ENCODE assay signal across 8 cellular contexts in genomic region chrX:53422091-53422914, GRCh38. TPM values are rescaled to one million over a fixed set of nuclear protein-coding genes. Genes with fewer than 3 reads are reported as not detected.
DNase-seq lines count a peak whose midpoint lies in the region; ATAC-seq, FAIRE-seq and TF ChIP-seq lines count a peak whose summit lies in the region.

Gene RIBC1, plus strand, starts transcription at chrX:53422873. Its CDS starts 3,404 bp downstream, at chrX:53426277.
Gene SMC1A, minus strand, starts transcription at chrX:53422654. Its CDS starts 54 bp downstream, at chrX:53422600.

- peaks cover 16% of the 10 kb centered on the region for H3K36me3 Mint-ChIP-seq in Caco-2 (ENCODE audit: insufficient read depth, unreplicated experiment)
- peaks cover 20% of the 10 kb centered on the region for H3K36me3 Mint-ChIP-seq in activated CD8-positive, alpha-beta memory T cell treated with anti-CD3 and anti-CD28 coated beads, Interleukin-2, amount 10 ng/mL, durations not matched to agents 7 days and 5 days
- peaks cover 15% of the 10 kb centered on the region for H3K36me3 Mint-ChIP-seq in effector memory CD8-positive, alpha-beta T cell (ENCODE audit: insufficient read depth)

- H3K4me1 Mint-ChIP-seq in Caco-2 (ENCODE audit: low read depth, unreplicated experiment), result peaks cover 6% of the 10 kb centered on the region
- H3K4me1 Mint-ChIP-seq in activated CD8-positive, alpha-beta memory T cell treated with anti-CD3 and anti-CD28 coated beads, Interleukin-2, amount 10 ng/mL, durations not matched to agents 7 days and 5 days, result peaks cover 28% of the 10 kb centered on the region
- H3K4me1 Mint-ChIP-seq in effector memory CD8-positive, alpha-beta T cell (ENCODE audit: low read depth in 2 of 2), result peaks cover 17 to 25% of the 10 kb centered on the region in 2 donors

- H3K27me3 Mint-ChIP-seq in Caco-2 (ENCODE audit: insufficient read depth, unreplicated experiment), result no peaks in the 10 kb centered on the region
- no peaks in the 10 kb centered on the region for H3K27me3 Mint-ChIP-seq in activated CD8-positive, alpha-beta memory T cell treated with anti-CD3 and anti-CD28 coated beads, Interleukin-2, amount 10 ng/mL, durations not matched to agents 7 days and 5 days
- no peaks in the 10 kb centered on the region for H3K27me3 Mint-ChIP-seq in effector memory CD8-positive, alpha-beta T cell

- H3K27ac Mint-ChIP-seq in Caco-2 (ENCODE audit: unreplicated experiment), result peak within 1 kb of the TSS; percentile 98
- H3K27ac Mint-ChIP-seq in activated CD8-positive, alpha-beta memory T cell treated with anti-CD3 and anti-CD28 coated beads, Interleukin-2, amount 10 ng/mL, durations not matched to agents 7 days and 5 days, result peak within 1 kb of the TSS; percentile 93
- peak within 1 kb of the TSS; percentile 96 to 99 for H3K27ac Mint-ChIP-seq in effector memory CD8-positive, alpha-beta T cell

- no peaks in the 10 kb centered on the region for H3K27me3 ChIP-seq in Caco-2 (replicated peaks; ENCODE audit: control insufficient read depth, insufficient read depth, low read length)

- peak; percentile 78 for FAIRE-seq in HTR-8/SVneo (lab: Jason Lieb, UNC)

- H3K4me1 ChIP-seq in Caco-2, result 0 out of 2 replicates have a peak, but pooled peaks cover 4% of the 10 kb centered on the region

- intact Hi-C loops in Caco-2 (cut with micrococcal nuclease; ENCODE audit: unreplicated experiment), result loop anchor here (1.0 to 2.0 kb wide), 2 partner anchors 12 to 18 kb away; partner anchors contain the start of gene HSD17B10

- ATAC-seq in GM21381 (IDR thresholded peaks at IDR 0.05; ENCODE audit: unreplicated experiment), result peak; percentile 93
- peak; percentile 89 for ATAC-seq in activated CD8-positive, alpha-beta memory T cell treated with anti-CD3 and anti-CD28 coated beads, Interleukin-2, amount 10 ng/mL, durations not matched to agents 7 days and 5 days
- peak; percentile 86 for ATAC-seq in effector memory CD8-positive, alpha-beta T cell (replicated peaks)

- H3K9me3 Mint-ChIP-seq in Caco-2 (ENCODE audit: unreplicated experiment), result no peaks in the 10 kb centered on the region
- no peaks in the 10 kb centered on the region for H3K9me3 Mint-ChIP-seq in activated CD8-positive, alpha-beta memory T cell treated with anti-CD3 and anti-CD28 coated beads, Interleukin-2, amount 10 ng/mL, durations not matched to agents 7 days and 5 days (ENCODE audit: low read depth)
- no peaks in the 10 kb centered on the region for H3K9me3 Mint-ChIP-seq in effector memory CD8-positive, alpha-beta T cell

- POLR2A ChIA-PET in Caco-2 (lab: Charles Lee), result interaction anchor here (0.6 to 1.3 kb wide), 10 partner anchors 11 to 262 kb away, joined by 3 to 4 read pairs (median 4); partner anchors contain the start of gene KDM5C

- no peak for TF ChIP-seq CTCF in Caco-2 (IDR thresholded peaks at IDR 0.05; ENCODE audit: insufficient read depth in 1 of 2, low read depth in 1 of 2, low read length in 1 of 2, severe bottlenecking in 1 of 2, unreplicated experiment in 1 of 2)

- peak within 1 kb of the TSS; percentile 83 for H3K4me3 Mint-ChIP-seq in Caco-2 (ENCODE audit: unreplicated experiment)
- H3K4me3 Mint-ChIP-seq in activated CD8-positive, alpha-beta memory T cell treated with anti-CD3 and anti-CD28 coated beads, Interleukin-2, amount 10 ng/mL, durations not matched to agents 7 days and 5 days, result peak within 1 kb of the TSS; percentile 92
- peak within 1 kb of the TSS; percentile 84 to 94 for H3K4me3 Mint-ChIP-seq in effector memory CD8-positive, alpha-beta T cell

- no peaks in the 10 kb centered on the region for H3K9me3 ChIP-seq in Caco-2

- DNase-seq in Caco-2 (peak; percentile 96), HTR-8/SVneo (ENCODE audit: insufficient read length, low spot score) (peak; percentile 85), NOMO-1 treated with DMSO at 0.1 percent for 48 hours (lab: John Stamatoyannopoulos, UW; ENCODE audit: unreplicated experiment) (peak; percentile 91), medulla oblongata (ENCODE audit: extremely low spot score) (peak; percentile 95)
- DNase-seq in activated CD8-positive, alpha-beta memory T cell treated with anti-CD3 and anti-CD28 coated beads, Interleukin-2, amount 10 ng/mL, durations not matched to agents 7 days and 5 days, result peak; percentile 97
- DNase-seq in effector memory CD8-positive, alpha-beta T cell, result peak; percentile 92 to 93 (median 92)
- DNase-seq in stimulated activated CD4-positive, alpha-beta T cell treated with anti-CD3 and anti-CD28 coated beads, TNF-alpha, amount 100 ng/mL, for 48 hours (ENCODE audit: low read depth in 3 of 3), result peak; percentile 82 to 97 (median 93)

- CTCF ChIA-PET in Caco-2 (lab: Charles Lee), result interaction anchor here (1.0 to 1.2 kb wide), 2 partner anchors 24 to 107 kb away, joined by 3 to 4 read pairs; no protein-coding TSS in a partner anchor
- CTCF ChIA-PET in activated CD8-positive, alpha-beta memory T cell treated with anti-CD3 and anti-CD28 coated beads, Interleukin-2, amount 10 ng/mL, durations not matched to agents 7 days and 5 days (lab: Charles Lee), result interaction anchor here (0.9 to 2.6 kb wide), 8 partner anchors 9 to 109 kb away, joined by 3 to 13 read pairs (median 5); partner anchors contain the start of gene HSD17B10

- H3K4me3 ChIP-seq in Caco-2 (ENCODE audit: low read depth, low read length), result peak within 1 kb of the TSS; percentile 76

- H3K36me3 ChIP-seq in Caco-2 (ENCODE audit: control insufficient read depth, insufficient read depth, low read length), result no peaks in the 10 kb centered on the region

- no TSS peak for BruUV-seq in Caco-2 (replicated peaks; lab: Mats Ljungman, UMichigan)

RNA-seq across cellular contexts. Expression of gene RIBC1, which starts in this region (rescaled TPM):
- total RNA-seq in Caco-2 (2022), result 0.88 and 0.95 TPM in 2 replicates
- total RNA-seq in activated CD8-positive, alpha-beta memory T cell treated with anti-CD3 and anti-CD28 coated beads, Interleukin-2, amount 10 ng/mL, durations not matched to agents 7 days and 5 days, result 1 to 10 TPM in 1 of 2 experiments, under 1 TPM in 1; 0.61 to 1.1 TPM

RNA-seq across cellular contexts. Expression of gene SMC1A, which starts in this region (rescaled TPM):
- total RNA-seq in Caco-2 (2022), result 92.4 and 102 TPM in 2 replicates
- total RNA-seq in activated CD8-positive, alpha-beta memory T cell treated with anti-CD3 and anti-CD28 coated beads, Interleukin-2, amount 10 ng/mL, durations not matched to agents 7 days and 5 days, result 100 to 1,000 TPM; 159 to 171 TPM

Comparison
In these comparisons a context has a peak if more than half of its experiments do, and no peak if none do; other contexts are left out.
1. Peak in every context shown above with its lines: DNase-seq, ATAC-seq and H3K4me3 ChIP-seq.